In the genomic region with DNA sequence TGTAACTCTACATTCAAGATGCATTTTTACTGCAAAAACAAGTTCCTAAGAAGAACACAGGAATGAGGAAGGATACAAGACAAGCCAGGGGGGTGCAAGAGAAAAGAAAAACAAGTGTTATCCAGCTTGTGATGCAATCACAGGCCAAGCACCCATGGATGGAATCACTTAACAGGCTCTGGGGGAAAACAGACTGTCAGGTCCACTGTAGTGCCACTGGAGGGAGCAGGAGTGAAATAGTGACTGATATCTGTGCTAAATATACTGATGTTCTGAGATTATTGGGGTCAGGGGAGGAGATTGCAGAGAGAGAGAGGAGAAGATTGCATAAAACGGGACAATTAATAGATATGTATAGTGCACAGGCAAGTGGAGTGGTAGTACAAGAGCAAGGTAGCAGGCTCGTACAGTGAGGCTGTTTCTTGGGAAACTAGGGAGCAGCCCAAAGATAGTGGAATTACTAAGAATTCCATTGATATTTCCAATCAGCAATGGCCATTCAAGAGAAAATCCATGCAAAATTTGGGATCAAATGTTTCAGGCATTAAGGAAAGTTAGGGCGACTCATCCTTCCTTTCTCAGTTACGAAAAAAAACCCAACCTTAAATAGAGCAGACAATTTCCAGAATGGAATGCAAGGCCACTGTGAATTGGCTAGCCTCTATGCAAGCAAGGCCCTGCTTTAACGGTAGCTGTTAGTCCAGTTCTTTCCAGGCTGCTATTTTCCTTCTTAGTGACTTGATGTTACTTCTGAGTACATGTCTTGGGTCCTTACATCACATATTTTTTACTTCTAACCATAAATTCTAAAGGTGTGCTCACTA, we compare ENCODE assay signal across 8 cellular contexts. TPM values are rescaled to one million over a fixed set of nuclear protein-coding genes. Genes with fewer than 3 reads are reported as not detected.
A peak's percentile ranks its signal among the peaks of the same experiment; 100 is the strongest.
DNase-seq lines count a peak whose midpoint lies in the region; ATAC-seq, FAIRE-seq and TF ChIP-seq lines count a peak whose summit lies in the region.

No MANE protein-coding gene starts in this region.

- H3K4me1 ChIP-seq in DOHH2 (ENCODE audit: control insufficient read depth, low read length), result no peaks in the 10 kb centered on the region

- H4K20me1 ChIP-seq in DOHH2 (ENCODE audit: control insufficient read depth, insufficient read depth, low read depth, low read length) (no peaks in the 10 kb centered on the region), neural cell (ENCODE audit: insufficient read depth) (no peaks in the 10 kb centered on the region)

- no peak for TF ChIP-seq EP300 in neural cell (conservative IDR thresholded peaks at IDR 0.05; ENCODE audit: poor library complexity, severe bottlenecking)

- peak; percentile 25 for TF ChIP-seq CTCF in DOHH2 (IDR thresholded peaks at IDR 0.05; ENCODE audit: low read depth, low read length, poor library complexity, severe bottlenecking)
- TF ChIP-seq CTCF in neural cell (IDR thresholded peaks at IDR 0.05; ENCODE audit: poor library complexity, severe bottlenecking), result peak; percentile 40

- no peak overlapping the region for H3K4me2 ChIP-seq in DOHH2 (ENCODE audit: low read length)
- no peak overlapping the region for H3K4me2 ChIP-seq in neural cell (ENCODE audit: low read length)

- TF ChIP-seq RAD21 in neural cell (conservative IDR thresholded peaks at IDR 0.05), result peak; percentile 17

- peak; percentile 53 for DNase-seq in NAMALWA (ENCODE audit: low spot score)
- DNase-seq in ecto neural progenitor cell (ENCODE audit: low spot score), result peak; percentile 53
- DNase-seq in GM19239 (ENCODE audit: insufficient read length, low spot score), result no peak
- no peak for DNase-seq in activated CD4-positive, alpha-beta T cell treated with anti-CD3 and anti-CD28 coated beads for 48 hours

- H3K79me2 ChIP-seq in DOHH2 (ENCODE audit: control insufficient read depth, low read length), result no peaks in the 10 kb centered on the region
- no peaks in the 10 kb centered on the region for H3K79me2 ChIP-seq in neural cell (replicated peaks; ENCODE audit: insufficient read depth, low read length)

- H3K9me3 ChIP-seq in DOHH2 (ENCODE audit: control insufficient read depth, insufficient read depth, low read length) (no peaks in the 10 kb centered on the region), neural cell (ENCODE audit: low read length) (no peaks in the 10 kb centered on the region)

- no peak for ATAC-seq in GM21619 (IDR thresholded peaks at IDR 0.05; ENCODE audit: unreplicated experiment)
- no peak for ATAC-seq in HG02642 (IDR thresholded peaks at IDR 0.05; ENCODE audit: poor library complexity, unreplicated experiment)

- H3K27me3 ChIP-seq in DOHH2 (ENCODE audit: control insufficient read depth, low read length) (peaks cover 7% of the 10 kb centered on the region; the same call in 1 of the 2 replicates), neural cell (ENCODE audit: insufficient read depth, low read depth, low read length) (no peaks in the 10 kb centered on the region)

- no peak for FAIRE-seq in GM19239 (lab: Jason Lieb, UNC)

- no peak overlapping the region for H3K9ac ChIP-seq in neural cell (ENCODE audit: low read length)

- H3K4me3 ChIP-seq in DOHH2 (ENCODE audit: low read length), result no peak overlapping the region
- no peak overlapping the region for H3K4me3 ChIP-seq in neural cell (ENCODE audit: low read length)

- H3K9me2 ChIP-seq in DOHH2 (replicated peaks; ENCODE audit: control insufficient read depth, low read length) (no peaks in the 10 kb centered on the region), neural cell (ENCODE audit: insufficient read depth, low read length) (no peaks in the 10 kb centered on the region)

- H3K27ac ChIP-seq in DOHH2 (ENCODE audit: low read depth, low read length) (no peak overlapping the region), neural cell (ENCODE audit: low read length) (no peak overlapping the region)

- H3F3A ChIP-seq in DOHH2 (ENCODE audit: control insufficient read depth, insufficient read depth), result no peaks in the 10 kb centered on the region
- no peaks in the 10 kb centered on the region for H3F3A ChIP-seq in neural cell (ENCODE audit: insufficient read depth, low read length, poor library complexity, severe bottlenecking)

- H3K36me3 ChIP-seq in DOHH2 (ENCODE audit: control insufficient read depth, low read length), result no peaks in the 10 kb centered on the region
- H3K36me3 ChIP-seq in neural cell (ENCODE audit: insufficient read depth, low read length), result no peaks in the 10 kb centered on the region

- H2AFZ ChIP-seq in neural cell (ENCODE audit: low read depth, low read length), result no peak overlapping the region

TF ChIP-seq in neural cell, 6 proteins besides CTCF, POLR2A, EP300 and RAD21:
- TF ChIP-seq SMC3 (conservative IDR thresholded peaks at IDR 0.05; ENCODE audit: poor library complexity) (peak; percentile 32), EZH2 (IDR thresholded peaks at IDR 0.05; ENCODE audit: borderline replicate concordance, insufficient read depth, low read length, poor library complexity, severe bottlenecking) (no peak)

RNA-seq across cellular contexts. Expression of a gene that starts 52.2 kb away (rescaled TPM):
- polyA plus RNA-seq in neural cell, result 1.4 and 1.8 TPM in 2 replicates
- 2.4 and 3.0 TPM in 2 replicates for polyA minus RNA-seq in neural cell

RNA-seq across cellular contexts. Expression of a gene that starts 53.7 kb away (rescaled TPM):
- polyA plus RNA-seq in neural cell, result not detected in 2 replicates
- polyA minus RNA-seq in neural cell, result not detected in 2 replicates

Comparison
In these comparisons a context has a peak if more than half of its experiments do, and no peak if none do; other contexts are left out.
1. DNase-seq: peak in NAMALWA (single experiment) and ecto neural progenitor cell (single experiment); none in GM19239 (single experiment) and activated CD4-positive, alpha-beta T cell treated with anti-CD3 and anti-CD28 coated beads for 48 hours (single experiment).